8 cellular contexts compared by ENCODE assay signal in genomic region chrX:118839334-118839958, GRCh38. TPM values are rescaled to one million over a fixed set of nuclear protein-coding genes. Genes with fewer than 3 reads are reported as not detected.
DNase-seq lines count a peak whose midpoint lies in the region; ATAC-seq and TF ChIP-seq lines count a peak whose summit lies in the region.

No MANE protein-coding gene starts in this region.

- no peak overlapping the region for H2BK15ac ChIP-seq in IMR-90 (ENCODE audit: low read depth, low read length)

- H3K14ac ChIP-seq in IMR-90 (replicated peaks; ENCODE audit: low read depth, low read length) = no peak overlapping the region

- no peak overlapping the region for H2BK5ac ChIP-seq in IMR-90 (ENCODE audit: low read depth, low read length, poor library complexity, severe bottlenecking)

- BruUV-seq in IMR-90 (replicated peaks; lab: Mats Ljungman, UMichigan) = no TSS peak

- no peak overlapping the region for H3K4ac ChIP-seq in IMR-90 (ENCODE audit: low read depth, low read length)

- peak overlapping the region; percentile 74 for H2AFZ ChIP-seq in IMR-90 (replicated peaks; ENCODE audit: low read length, poor library complexity)

- TF ChIP-seq RAD21 in IMR-90 (IDR thresholded peaks at IDR 0.05; ENCODE audit: low read length) = no peak

- H3K79me1 ChIP-seq in IMR-90 (ENCODE audit: low read depth in 1 of 2, low read length in 2 of 2) = no peaks in the 10 kb centered on the region

- 24% methylated on average over 26 of the region's 50 CpGs; no CpG with 5 or more reads in 1 of the 2 experiments for WGBS in IMR-90 (ENCODE audit: extremely low coverage in 2 of 2, insufficient read length in 1 of 2), 2 experiments

- H3K27ac ChIP-seq in IMR-90 (ENCODE audit: insufficient read depth, low read length) (no peak overlapping the region), rectal smooth muscle tissue (ENCODE audit: low read depth, low read length) (no peak overlapping the region), vagina (no peak overlapping the region)

- CTCF ChIA-PET in IMR-90 (lab: Yijun Ruan, JAX) = interaction anchor here (0.7 to 1.1 kb wide), 7 partner anchors 9 to 193 kb away, joined by 3 to 5 read pairs (median 4); no protein-coding TSS in a partner anchor

- DNase-seq in NCI-H2029 (lab: John Stamatoyannopoulos, UW) = peak; percentile 16
- DNase-seq in NCI-H2029 treated with DMSO at 0.1 percent for 48 hours (lab: John Stamatoyannopoulos, UW) = no peak
- DNase-seq in IMR-90 = peak; percentile 6
- peak; percentile 11 to 41 (median 24) for DNase-seq in T-helper 2 cell
- no peak for DNase-seq in astrocyte of the cerebellum (ENCODE audit: low read depth)
- peak; percentile 67 to 75 for DNase-seq in hippocampal formation (lab: John Stamatoyannopoulos, UW)
- DNase-seq in vagina (ENCODE audit: extremely low spot score in 2 of 2) = no peak

- no peak overlapping the region for H2AK5ac ChIP-seq in IMR-90 (ENCODE audit: low read depth, low read length)

- TF ChIP-seq CTCF in IMR-90 (conservative IDR thresholded peaks at IDR 0.05; ENCODE audit: low read depth, low read length) = peak; percentile 49
- peak; percentile 45 for TF ChIP-seq CTCF in astrocyte of the cerebellum (IDR thresholded peaks at IDR 0.05; ENCODE audit: low read depth, low read length, missing control alignments)
- peak; percentile 18 to 60 (median 48) for TF ChIP-seq CTCF in vagina (IDR thresholded peaks at IDR 0.05)

- peak overlapping the region; percentile 81 for H3K4me2 ChIP-seq in IMR-90 (ENCODE audit: low read depth, low read length)

- H4K20me1 ChIP-seq in IMR-90 (ENCODE audit: insufficient read depth, low read length) = no peaks in the 10 kb centered on the region

- H3K9me3 ChIP-seq in IMR-90 (ENCODE audit: control insufficient read depth, insufficient read depth, low read length) = no peaks in the 10 kb centered on the region
- no peaks in the 10 kb centered on the region for H3K9me3 ChIP-seq in vagina

- TF ChIP-seq POLR2A in IMR-90 (IDR thresholded peaks at IDR 0.05; ENCODE audit: low read depth, low read length) = no peak
- TF ChIP-seq POLR2A in vagina (IDR thresholded peaks at IDR 0.05) = no peak

- intact Hi-C loops in IMR-90 (cut with micrococcal nuclease) = no loop called here
- intact Hi-C loops in vagina (cut with DNase I) = no loop called here

- H3K9ac ChIP-seq in IMR-90 (ENCODE audit: low read depth, low read length) (no peak overlapping the region), rectal smooth muscle tissue (ENCODE audit: low read length) (no peak overlapping the region)

- H3K18ac ChIP-seq in IMR-90 (ENCODE audit: low read depth, low read length) = no peak overlapping the region

- H4K8ac ChIP-seq in IMR-90 (ENCODE audit: low read depth in 2 of 2, low read length in 2 of 2) = no peak overlapping the region; a peak in 1 of 4 replicates

- no peaks in the 10 kb centered on the region for H3K9me1 ChIP-seq in IMR-90 (ENCODE audit: insufficient read depth, low read length)

- H3K36me3 ChIP-seq in IMR-90 (ENCODE audit: control insufficient read depth, insufficient read depth, low read length) (no peaks in the 10 kb centered on the region), rectal smooth muscle tissue (ENCODE audit: control insufficient read depth, insufficient read depth, low read length) (no peaks in the 10 kb centered on the region), vagina (no peaks in the 10 kb centered on the region)

- H2AK9ac ChIP-seq in IMR-90 (replicated peaks; ENCODE audit: low read depth, low read length, poor library complexity) = no peak overlapping the region

- H3K4me3 ChIP-seq in IMR-90 (ENCODE audit: insufficient read depth, low read depth, low read length) (peak overlapping the region; percentile 47), astrocyte of the cerebellum (ENCODE audit: low read depth, low read length) (peak overlapping the region; percentile 36), rectal smooth muscle tissue (ENCODE audit: low read length) (peak overlapping the region; percentile 47), vagina (peak overlapping the region; percentile 41 to 42)

- no peak overlapping the region for H4K91ac ChIP-seq in IMR-90 (ENCODE audit: insufficient read depth, low read depth, low read length)

- H3K4me1 ChIP-seq in IMR-90 (ENCODE audit: control insufficient read depth, insufficient read depth, low read length) (no peaks in the 10 kb centered on the region), rectal smooth muscle tissue (ENCODE audit: control insufficient read depth, insufficient read depth, low read length) (no peaks in the 10 kb centered on the region), vagina (no peaks in the 10 kb centered on the region)

- H3K56ac ChIP-seq in IMR-90 (ENCODE audit: extremely low read depth, insufficient read depth, low read length) = no peak overlapping the region

- H3K27me3 ChIP-seq in IMR-90 (ENCODE audit: control insufficient read depth, insufficient read depth, low read length) (peaks cover 5% of the 10 kb centered on the region), rectal smooth muscle tissue (ENCODE audit: control insufficient read depth, insufficient read depth, low read length) (peaks cover 3% of the 10 kb centered on the region), vagina (no peaks in the 10 kb centered on the region)

- H2BK20ac ChIP-seq in IMR-90 (ENCODE audit: low read depth, low read length) = no peak overlapping the region

- H2BK120ac ChIP-seq in IMR-90 (ENCODE audit: low read depth, low read length) = no peak overlapping the region

- dilution Hi-C loops in IMR-90 (cut with HindIII; ENCODE audit: low sequenced_read_pairs, unreplicated experiment) = no loop called here

- H3K23ac ChIP-seq in IMR-90 (ENCODE audit: low read depth, low read length) = no peak overlapping the region

- POLR2A ChIA-PET in IMR-90 (lab: Charles Lee; ENCODE audit: unreplicated experiment) = no interaction called here

- in situ Hi-C loops in IMR-90 (cut with MboI; ENCODE audit: low sequenced_read_pairs) (no loop called here), astrocyte of the cerebellum (cut with HindIII; ENCODE audit: low sequenced_read_pairs) (no loop called here)

- ATAC-seq in IMR-90 (ENCODE audit: low read depth) = peak; percentile 92

- no peak overlapping the region for H4K5ac ChIP-seq in IMR-90 (ENCODE audit: low read depth, low read length)

TF ChIP-seq in IMR-90, 13 proteins besides CTCF, POLR2A, EP300 and RAD21:
- TF ChIP-seq NFE2L2 (IDR thresholded peaks at IDR 0.05; ENCODE audit: low read depth, low read length) = no peak
- TF ChIP-seq MXI1 (IDR thresholded peaks at IDR 0.05; ENCODE audit: borderline replicate concordance, low read depth, low read length) = no peak
- TF ChIP-seq, protein P1, sequence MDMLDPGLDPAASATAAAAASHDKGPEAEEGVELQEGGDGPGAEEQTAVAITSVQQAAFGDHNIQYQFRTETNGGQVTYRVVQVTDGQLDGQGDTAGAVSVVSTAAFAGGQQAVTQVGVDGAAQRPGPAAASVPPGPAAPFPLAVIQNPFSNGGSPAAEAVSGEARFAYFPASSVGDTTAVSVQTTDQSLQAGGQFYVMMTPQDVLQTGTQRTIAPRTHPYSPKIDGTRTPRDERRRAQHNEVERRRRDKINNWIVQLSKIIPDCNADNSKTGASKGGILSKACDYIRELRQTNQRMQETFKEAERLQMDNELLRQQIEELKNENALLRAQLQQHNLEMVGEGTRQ (IDR thresholded peaks at IDR 0.05; ENCODE audit: low read depth, low read length) = peak; percentile 80
- TF ChIP-seq ELK1 (IDR thresholded peaks at IDR 0.05; ENCODE audit: borderline replicate concordance, low read depth, low read length) = no peak
- no peak for TF ChIP-seq MAZ (IDR thresholded peaks at IDR 0.05; ENCODE audit: borderline replicate concordance, low read depth, low read length)
- no peak for TF ChIP-seq SMC3 (IDR thresholded peaks at IDR 0.05; ENCODE audit: low read depth, low read length)
- no peak for TF ChIP-seq RCOR1 (IDR thresholded peaks at IDR 0.05; ENCODE audit: insufficient replicate concordance, low read length)
- no peak for TF ChIP-seq CHD1 (IDR thresholded peaks at IDR 0.05; ENCODE audit: low read depth, low read length)
- peak; percentile 5; the same call in 1 of the 2 replicates for TF ChIP-seq BHLHE40 (IDR thresholded peaks at IDR 0.05; ENCODE audit: low read depth, low read length)
- no peak for TF ChIP-seq MAFK (IDR thresholded peaks at IDR 0.05; ENCODE audit: low read depth, low read length)

RNA-seq across cellular contexts. Expression of gene ZCCHC12, which starts 15.8 kb away (rescaled TPM):
- under 0.01 TPM in 1 of 2 replicates, not detected in the other for total RNA-seq in IMR-90 (2012; rRNA removed)
- polyA plus RNA-seq in IMR-90 (2012; rRNA removed) = 0.06 and 0.07 TPM in 2 replicates
- 0.04 TPM in 1 of 2 replicates, not detected in the other for polyA plus RNA-seq in IMR-90 (2012; cell fraction: cytosol; rRNA removed)
- polyA plus RNA-seq in IMR-90 (2012; cell fraction: nucleus; rRNA removed; ENCODE audit: low replicate concordance) = 0.07 TPM in 1 of 2 replicates, not detected in the other
- total RNA-seq in vagina = 3.7 TPM

Comparison
In these comparisons a context has a peak if more than half of its experiments do, and no peak if none do; other contexts are left out.
1. DNase-seq: peak in NCI-H2029 (single experiment), IMR-90 (single experiment), T-helper 2 cell (5 of 5) and hippocampal formation (2 of 2); none in NCI-H2029 treated with DMSO at 0.1 percent for 48 hours (single experiment), astrocyte of the cerebellum (single experiment) and vagina (0 of 2).
2. Peak in every context shown above with its lines, with median percentiles within 50 percentile points of each other: H3K4me3 ChIP-seq and CTCF ChIP-seq.